Comparison of ENCODE assay signal across 21 cellular contexts in genomic region chr9:109981091-109981490, GRCh38.
"Had no signal": no experiment of that assay in that cellular context is flagged by ENCODE, and none has a peak within 500 bp of the region (broad histone marks: within the 10 kb centered on the region; RNA-seq: fewer than 3 reads in every experiment).

No MANE protein-coding gene starts in this region.

- H3K36me3 ChIP-seq: adrenal gland, breast epithelium had no signal

- H3K27ac Mint-ChIP-seq: activated CD4-positive, alpha-beta memory T cell treated with anti-CD3 and anti-CD28 coated beads, Interleukin-2, amount 10 ng/mL, durations not matched to agents 7 days and 5 days; activated naive CD8-positive, alpha-beta T cell treated with anti-CD3 and anti-CD28 coated beads, Interleukin-2, amount 10 ng/mL, durations not matched to agents 7 days and 5 days; T-cell had no signal

- H3K9me3 Mint-ChIP-seq: activated CD4-positive, alpha-beta memory T cell treated with anti-CD3 and anti-CD28 coated beads, Interleukin-2, amount 10 ng/mL, durations not matched to agents 7 days and 5 days had no signal

- H3K4me1 ChIP-seq: breast epithelium had no signal

- DNase-seq: activated CD4-positive, alpha-beta memory T cell treated with anti-CD3 and anti-CD28 coated beads, Interleukin-2, amount 10 ng/mL, durations not matched to agents 7 days and 5 days; activated CD4-positive, alpha-beta T cell treated with anti-CD3 and anti-CD28 coated beads, Interleukin-2, amount 50 U/mL, for 1 hour; activated CD4-positive, CD25-positive, alpha-beta regulatory T cell; activated naive CD4-positive, alpha-beta T cell treated with anti-CD3 and anti-CD28 coated beads, Interleukin-2, amount 50 U/mL, for 16 hours; activated naive CD8-positive, alpha-beta T cell treated with anti-CD3 and anti-CD28 coated beads, Interleukin-2, amount 10 ng/mL, durations not matched to agents 7 days and 5 days; activated T-cell treated with anti-CD3 and anti-CD28 coated beads for 4 hours; adrenal gland; anterior cingulate cortex; central memory CD4-positive, alpha-beta T cell; KG1; NCI-H1092 treated with DMSO at 0.1 percent for 48 hours; NCI-H1417 treated with DMSO at 0.1 percent for 48 hours; NCI-H1694 treated with DMSO at 0.1 percent for 48 hours; NCI-H2029 treated with DMSO at 0.1 percent for 48 hours; NCI-H345; NCI-H510A; SIG-M5; T-cell; T-helper 2 cell; T1000 had no signal

- H3K27me3 Mint-ChIP-seq: T-cell had no signal

- H3K36me3 Mint-ChIP-seq: activated naive CD8-positive, alpha-beta T cell treated with anti-CD3 and anti-CD28 coated beads, Interleukin-2, amount 10 ng/mL, durations not matched to agents 7 days and 5 days; T-cell had no signal

- H3K4me3 ChIP-seq: adrenal gland, breast epithelium had no signal

- H3K4me3 Mint-ChIP-seq: activated CD4-positive, alpha-beta memory T cell treated with anti-CD3 and anti-CD28 coated beads, Interleukin-2, amount 10 ng/mL, durations not matched to agents 7 days and 5 days; activated naive CD8-positive, alpha-beta T cell treated with anti-CD3 and anti-CD28 coated beads, Interleukin-2, amount 10 ng/mL, durations not matched to agents 7 days and 5 days; T-cell had no signal

- H3K27ac ChIP-seq: adrenal gland, breast epithelium had no signal

- H3K27me3 ChIP-seq: adrenal gland, breast epithelium had no signal

- H3K4me1 Mint-ChIP-seq: activated naive CD8-positive, alpha-beta T cell treated with anti-CD3 and anti-CD28 coated beads, Interleukin-2, amount 10 ng/mL, durations not matched to agents 7 days and 5 days had no signal

- H3K9me3 ChIP-seq: adrenal gland, breast epithelium had no signal

- ATAC-seq: T-cell had no signal
